1 cellular context compared by ENCODE assay signal in genomic region chr20:31871602-31871954, GRCh38.
TF ChIP-seq lines count a peak whose summit lies in the region.

No MANE protein-coding gene starts in this region.

TF ChIP-seq in neural cell, 6 proteins besides CTCF, POLR2A, EP300 and RAD21 (continued from another document):
- TF ChIP-seq REST (IDR thresholded peaks at IDR 0.05; ENCODE audit: borderline replicate concordance) (no peak), POLR2AphosphoS5 (IDR thresholded peaks at IDR 0.05) (no peak), EZH2 (IDR thresholded peaks at IDR 0.05; ENCODE audit: borderline replicate concordance, insufficient read depth, low read length, poor library complexity, severe bottlenecking) (no peak)
